Comparison of ENCODE assay signal across 21 cellular contexts in genomic region chr2:120037995-120038541, GRCh38.
"Had no signal": no experiment of that assay in that cellular context is flagged by ENCODE, and none has a peak within 500 bp of the region (broad histone marks: within the 10 kb centered on the region; RNA-seq: fewer than 3 reads in every experiment).

No MANE protein-coding gene starts in this region.

- H3K27ac ChIP-seq: heart right ventricle, left lung, sigmoid colon, transverse colon, VCaP had no signal

- DNase-seq: activated CD4-positive, alpha-beta T cell treated with anti-CD3 and anti-CD28 coated beads, Interleukin-2, amount 10 ng/mL, durations not matched to agents 7 days and 5 days; activated CD8-positive, alpha-beta memory T cell treated with anti-CD3 and anti-CD28 coated beads, Interleukin-2, amount 10 ng/mL, durations not matched to agents 7 days and 5 days; activated CD8-positive, alpha-beta T cell treated with anti-CD3 and anti-CD28 coated beads for 36 hours; activated effector memory CD4-positive, alpha-beta T cell treated with anti-CD3 and anti-CD28 coated beads, Interleukin-2, amount 50 U/mL, for 16 hours; activated naive CD4-positive, alpha-beta T cell treated with anti-CD3 and anti-CD28 coated beads, Interleukin-2, amount 10 ng/mL, durations not matched to agents 7 days and 5 days; activated T-cell treated with anti-CD3 and anti-CD28 coated beads for 4 hours; caudate nucleus; effector CD8-positive, alpha-beta T cell; heart right ventricle; left lung; naive thymus-derived CD8-positive, alpha-beta T cell; retina; sigmoid colon; stimulated activated CD4-positive, alpha-beta T cell treated with anti-CD3 and anti-CD28 coated beads, Interleukin-15, amount 100 ng/mL, for 24 hours; stimulated activated CD4-positive, alpha-beta T cell treated with anti-CD3 and anti-CD28 coated beads, Interleukin-2, amount 100 ng/mL, for 48 hours; stimulated activated CD8-positive, alpha-beta memory T cell treated with anti-CD3 and anti-CD28 coated beads, Interleukin-4, amount 100 ng/mL, for 48 hours; stimulated activated naive B cell treated with anti-CD40 and anti-IgM and Interleukin-4, amounts not matched to agents 10 μg/mL and 1 μg/mL and 100 μg/mL, for 72 hours; transverse colon had no signal

- H3K36me3 ChIP-seq: heart right ventricle, left lung, sigmoid colon, transverse colon had no signal

- H3K4me2 ChIP-seq: smooth muscle cell had no signal

- H3K4me1 ChIP-seq: left lung, transverse colon had no signal

- H3K4me3 ChIP-seq: heart right ventricle, left lung, sigmoid colon, smooth muscle cell, transverse colon had no signal

- H3K27me3 ChIP-seq: heart right ventricle, left lung, sigmoid colon, transverse colon had no signal

- ATAC-seq: activated CD4-positive, CD25-positive, alpha-beta regulatory T cell treated with anti-CD3 and anti-CD28 coated beads, Interleukin-2, amount 50 U/mL, for 24 hours; activated CD8-positive, alpha-beta memory T cell treated with anti-CD3 and anti-CD28 coated beads, Interleukin-2, amount 10 ng/mL, durations not matched to agents 7 days and 5 days; activated CD8-positive, alpha-beta T cell treated with anti-CD3 and anti-CD28 coated beads for 36 hours; heart right ventricle; left lung; naive thymus-derived CD8-positive, alpha-beta T cell had no signal

- H3K9me3 ChIP-seq: left lung, sigmoid colon, transverse colon had no signal
